In genomic region chr12:131380961-131381705, GRCh38 we compare ENCODE assay signal across 14 cellular contexts.
"Had no signal": no experiment of that assay in that cellular context is flagged by ENCODE, and none has a peak within 500 bp of the region (broad histone marks: within the 10 kb centered on the region; RNA-seq: fewer than 3 reads in every experiment).

No MANE protein-coding gene starts in this region.

- H3K9me3 Mint-ChIP-seq: activated naive CD8-positive, alpha-beta T cell treated with anti-CD3 and anti-CD28 coated beads for 36 hours had no signal

- H3K4me3 Mint-ChIP-seq: activated naive CD8-positive, alpha-beta T cell treated with anti-CD3 and anti-CD28 coated beads for 36 hours had no signal

- H3K4me3 ChIP-seq: breast epithelium, esophagus squamous epithelium, left lung, right atrium auricular region had no signal

- H3K4me1 ChIP-seq: breast epithelium, esophagus squamous epithelium, left lung, right atrium auricular region had no signal

- H3K27ac Mint-ChIP-seq: activated naive CD8-positive, alpha-beta T cell treated with anti-CD3 and anti-CD28 coated beads for 36 hours had no signal

- H3K9me3 ChIP-seq: breast epithelium, esophagus squamous epithelium, left lung, right atrium auricular region had no signal

- H3K36me3 Mint-ChIP-seq: activated naive CD8-positive, alpha-beta T cell treated with anti-CD3 and anti-CD28 coated beads for 36 hours had no signal

- H3K36me3 ChIP-seq: breast epithelium, esophagus squamous epithelium, left lung, right atrium auricular region had no signal

- H3K27ac ChIP-seq: breast epithelium, esophagus squamous epithelium, left lung, right atrium auricular region had no signal

- H3K4me1 Mint-ChIP-seq: activated naive CD8-positive, alpha-beta T cell treated with anti-CD3 and anti-CD28 coated beads for 36 hours had no signal

- DNase-seq: activated gamma-delta T cell; activated naive CD8-positive, alpha-beta T cell treated with anti-CD3 and anti-CD28 coated beads for 36 hours; activated T-cell treated with anti-CD3 and anti-CD28 coated beads, Interleukin-2, amount 50 U/mL, for 48 hours; esophagus squamous epithelium; foreskin fibroblast; glutamatergic neuron; left lung; mesenchymal stem cell; stimulated activated CD4-positive, alpha-beta T cell treated with anti-CD3 and anti-CD28 coated beads, Interleukin-1b, Interleukin-23, amount 100 ng/mL, for 48 hours; stimulated activated naive CD4-positive, alpha-beta T cell treated with Interleukin-2 at 50 U/mL for 16 hours; T-helper 2 cell; trophoblast cell had no signal
